In the genomic region with DNA sequence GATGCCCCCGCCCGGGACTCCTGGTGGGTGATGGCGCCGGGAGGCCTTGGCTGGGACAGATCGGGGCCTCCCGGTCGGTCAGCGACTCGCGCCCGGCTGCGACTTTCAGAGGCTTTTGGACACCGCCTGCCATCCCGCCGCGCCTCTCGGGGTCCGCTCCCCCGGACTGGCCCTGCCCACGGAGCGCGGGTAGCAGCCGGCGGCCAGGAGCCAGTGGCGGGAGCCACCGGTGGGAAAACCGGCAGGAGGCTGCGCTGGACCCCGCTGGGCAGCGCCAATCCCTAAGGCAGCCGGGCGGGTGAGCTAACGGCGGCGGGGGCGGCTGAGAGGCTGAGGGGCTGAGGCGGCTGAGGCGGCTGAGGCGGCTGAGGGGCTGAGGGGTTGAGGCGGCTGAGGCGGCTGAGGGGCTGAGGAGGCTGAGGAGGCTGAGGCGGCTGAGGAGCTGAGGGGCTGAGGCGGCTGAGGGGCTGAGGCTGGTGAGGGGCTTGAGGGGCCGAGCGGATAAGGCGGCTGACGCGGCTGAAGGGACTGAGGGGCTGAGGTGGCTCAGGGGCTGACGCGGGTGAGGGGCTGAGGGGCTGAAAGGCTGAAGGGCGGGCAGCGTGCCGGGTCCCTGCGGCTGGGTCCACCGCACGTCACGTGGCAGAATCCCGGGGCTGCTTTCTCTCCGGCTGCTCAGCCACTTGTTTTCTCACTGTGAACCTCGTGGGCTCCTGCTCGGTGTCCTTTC, we compare ENCODE assay signal across 8 cellular contexts. TPM values are rescaled to one million over a fixed set of nuclear protein-coding genes. Genes with fewer than 3 reads are reported as not detected.
DNase-seq lines count a peak whose midpoint lies in the region; ATAC-seq and TF ChIP-seq lines count a peak whose summit lies in the region.
"Not testable (repeated sequence)": the region's sequence is repeated elsewhere in the genome, so short reads cannot be mapped to it uniquely, and the experiment has no call there.

No MANE protein-coding gene starts in this region.

- not testable (repeated sequence) for H3K27ac ChIP-seq in rectal smooth muscle tissue (ENCODE audit: low read depth, low read length); upper lobe of right lung

- not testable (repeated sequence) for H3K36me3 Mint-ChIP-seq in activated naive CD8-positive, alpha-beta T cell; memory B cell

- H3K4me3 ChIP-seq in rectal smooth muscle tissue (ENCODE audit: low read length) (peak overlapping the region; percentile 46), upper lobe of right lung (peak overlapping the region; percentile 19)

- H3K9me3 Mint-ChIP-seq in activated naive CD8-positive, alpha-beta T cell (ENCODE audit: low read depth); memory B cell: not testable (repeated sequence)

- H3K27ac Mint-ChIP-seq in activated naive CD8-positive, alpha-beta T cell; memory B cell: not testable (repeated sequence)

- not testable (repeated sequence) for H3K9me3 ChIP-seq in upper lobe of right lung

- H3K27me3 ChIP-seq in rectal smooth muscle tissue (ENCODE audit: control insufficient read depth, insufficient read depth, low read length) = not testable (repeated sequence)
- H3K27me3 ChIP-seq in upper lobe of right lung = peaks cover 39% of the 10 kb centered on the region

- peak overlapping the region; percentile 67 for H3K4me3 Mint-ChIP-seq in activated naive CD8-positive, alpha-beta T cell
- peak overlapping the region; percentile 51 for H3K4me3 Mint-ChIP-seq in memory B cell

- not testable (repeated sequence) for H3K36me3 ChIP-seq in rectal smooth muscle tissue (ENCODE audit: control insufficient read depth, insufficient read depth, low read length); upper lobe of right lung

- peaks cover 23% of the 10 kb centered on the region for H3K27me3 Mint-ChIP-seq in activated naive CD8-positive, alpha-beta T cell
- peaks cover 10% of the 10 kb centered on the region for H3K27me3 Mint-ChIP-seq in memory B cell

- H3K4me1 ChIP-seq in rectal smooth muscle tissue (ENCODE audit: control insufficient read depth, insufficient read depth, low read length); upper lobe of right lung: not testable (repeated sequence)

- TF ChIP-seq CTCF in upper lobe of right lung (IDR thresholded peaks at IDR 0.05) = not testable (repeated sequence)

- DNase-seq in Daoy (ENCODE audit: low read depth) (peak; percentile 47), NCI-H748 (lab: John Stamatoyannopoulos, UW; ENCODE audit: unreplicated experiment) (peak; percentile 27), ecto neural progenitor cell (ENCODE audit: low spot score) (peak; percentile 85), left cardiac atrium (peak; percentile 26)
- not testable (repeated sequence) for DNase-seq in memory B cell (ENCODE audit: low spot score in 2 of 2); upper lobe of right lung

- intact Hi-C loops in left cardiac atrium (cut with DNase I); upper lobe of right lung (cut with DNase I): not testable (repeated sequence)

- H3K9ac ChIP-seq in rectal smooth muscle tissue (ENCODE audit: low read length) = not testable (repeated sequence)

- ATAC-seq in left cardiac atrium = peak; percentile 59 to 81
- ATAC-seq in memory B cell (ENCODE audit: low read depth) = not testable (repeated sequence)
- peak; percentile 50 for ATAC-seq in upper lobe of right lung

- not testable (repeated sequence) for H3K4me1 Mint-ChIP-seq in activated naive CD8-positive, alpha-beta T cell (ENCODE audit: low read depth); memory B cell

RNA-seq across cellular contexts. Expression of gene ZNF624, which starts 13.4 kb away (rescaled TPM):
- 1.8 and 18.0 TPM in 2 replicates for total RNA-seq in Daoy (2014; rRNA removed; shearing (Covaris generic))
- total RNA-seq in left cardiac atrium (1 to 10 TPM; 1.3 to 2.7 TPM), upper lobe of right lung (5.6 TPM)

RNA-seq across cellular contexts. Expression of gene CCDC144A, which starts 23.0 kb away (rescaled TPM):
- total RNA-seq in Daoy (2014; rRNA removed; shearing (Covaris generic)) = 1.3 TPM in 2 replicates
- total RNA-seq in left cardiac atrium (1 to 10 TPM; 3.4 to 4.7 TPM), upper lobe of right lung (10.9 TPM)
